1 cellular context compared by ENCODE assay signal in the genomic region with DNA sequence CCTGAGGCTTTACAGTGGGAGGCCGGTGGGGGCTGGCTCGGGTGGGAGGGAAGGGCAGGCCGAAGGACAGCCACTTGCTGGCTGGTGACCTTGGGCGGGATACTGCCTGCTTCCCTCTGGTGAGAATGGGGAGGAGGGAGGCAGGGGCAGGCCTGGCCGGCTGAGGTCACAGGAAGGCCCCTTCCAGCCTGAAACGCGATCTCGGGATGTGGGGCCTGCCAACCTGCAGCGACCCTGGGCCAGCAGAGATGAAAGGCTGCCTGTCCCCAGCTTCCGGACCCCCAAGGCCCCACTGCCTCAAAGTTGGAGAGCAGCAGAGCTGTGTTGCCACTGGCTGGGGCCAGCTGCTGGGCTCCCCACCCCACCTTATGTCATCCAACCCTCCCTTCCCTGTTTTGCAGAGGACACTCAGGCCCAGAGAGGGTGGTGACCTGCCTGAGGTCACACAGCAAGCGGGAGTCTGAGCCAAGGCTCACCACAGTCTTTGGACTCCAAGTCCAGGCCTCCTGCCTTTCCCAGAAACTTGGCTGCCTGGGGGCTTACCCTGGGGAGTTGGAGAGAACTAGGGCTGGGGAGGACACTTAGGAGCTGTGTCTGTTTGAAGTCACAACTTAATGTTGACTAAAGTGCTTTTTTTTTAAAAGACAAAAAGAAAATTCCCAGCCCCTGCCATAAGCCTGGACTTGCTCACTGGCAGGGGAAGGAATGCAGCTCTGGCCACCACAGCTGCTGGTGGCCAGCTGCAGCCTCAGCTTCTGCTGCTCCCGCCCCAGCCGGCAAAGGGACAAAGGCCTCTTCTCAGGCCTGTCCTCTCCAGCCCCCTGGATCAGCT.
TF ChIP-seq lines count a peak whose summit lies in the region.

No MANE protein-coding gene starts in this region.

TF ChIP-seq in H1, 55 proteins besides CTCF, POLR2A, EP300 and RAD21 (continued from another document):
- TF ChIP-seq KDM1A (IDR thresholded peaks at IDR 0.05; ENCODE audit: borderline replicate concordance, low read length) = peak; percentile 98
- no peak for TF ChIP-seq ZNF274 (IDR thresholded peaks at IDR 0.05; ENCODE audit: borderline replicate concordance, extremely low read depth, low read length)
- no peak for TF ChIP-seq BACH1 (IDR thresholded peaks at IDR 0.05; ENCODE audit: low read length)
- TF ChIP-seq, protein P1, sequence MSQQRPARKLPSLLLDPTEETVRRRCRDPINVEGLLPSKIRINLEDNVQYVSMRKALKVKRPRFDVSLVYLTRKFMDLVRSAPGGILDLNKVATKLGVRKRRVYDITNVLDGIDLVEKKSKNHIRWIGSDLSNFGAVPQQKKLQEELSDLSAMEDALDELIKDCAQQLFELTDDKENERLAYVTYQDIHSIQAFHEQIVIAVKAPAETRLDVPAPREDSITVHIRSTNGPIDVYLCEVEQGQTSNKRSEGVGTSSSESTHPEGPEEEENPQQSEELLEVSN (IDR thresholded peaks at IDR 0.05) = no peak
- TF ChIP-seq, protein P2, sequence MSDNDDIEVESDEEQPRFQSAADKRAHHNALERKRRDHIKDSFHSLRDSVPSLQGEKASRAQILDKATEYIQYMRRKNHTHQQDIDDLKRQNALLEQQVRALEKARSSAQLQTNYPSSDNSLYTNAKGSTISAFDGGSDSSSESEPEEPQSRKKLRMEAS (IDR thresholded peaks at IDR 0.05) = no peak
- TF ChIP-seq ASH2L (IDR thresholded peaks at IDR 0.05; ENCODE audit: low read length) = peak; percentile 22
- TF ChIP-seq JUN (IDR thresholded peaks at IDR 0.05; ENCODE audit: low read depth, low read length) = no peak
- TF ChIP-seq TEAD4 (IDR thresholded peaks at IDR 0.05; ENCODE audit: low read depth, low read length) = no peak
- TF ChIP-seq CEBPB (IDR thresholded peaks at IDR 0.05; ENCODE audit: low read depth, low read length) = no peak
- TF ChIP-seq CBX8 (IDR thresholded peaks at IDR 0.05; ENCODE audit: borderline replicate concordance, low read depth, low read length) = no peak
- TF ChIP-seq GTF2F1 (IDR thresholded peaks at IDR 0.05; ENCODE audit: borderline replicate concordance, low read depth, low read length) = no peak
- no peak for TF ChIP-seq SIX5 (IDR thresholded peaks at IDR 0.05; ENCODE audit: low read depth, low read length)
- TF ChIP-seq CHD1 (IDR thresholded peaks at IDR 0.05; ENCODE audit: low read depth, low read length) = no peak
- no peak for TF ChIP-seq BCL11A (IDR thresholded peaks at IDR 0.05; ENCODE audit: low read depth in 2 of 2, low read length in 2 of 2)
- TF ChIP-seq HDAC2 (IDR thresholded peaks at IDR 0.05; ENCODE audit: borderline replicate concordance in 1 of 2, low read depth in 2 of 2, low read length in 2 of 2) = peak in 1 of 2 experiments; percentile 98; a peak in 1 of 4 replicates
- no peak for TF ChIP-seq CHD2 (IDR thresholded peaks at IDR 0.05; ENCODE audit: low read length)
- no peak for TF ChIP-seq SP2 (IDR thresholded peaks at IDR 0.05; ENCODE audit: low read length)
- TF ChIP-seq EGR1 (IDR thresholded peaks at IDR 0.05; ENCODE audit: borderline replicate concordance, low read depth, low read length) = no peak
